16 cellular contexts compared by ENCODE assay signal in genomic region chr10:36383349-36383748, GRCh38.
DNase-seq lines count a peak whose midpoint lies in the region; FAIRE-seq and TF ChIP-seq lines count a peak whose summit lies in the region.
"Had no signal": no experiment of that assay in that cellular context is flagged by ENCODE, and none has a peak within 500 bp of the region (broad histone marks: within the 10 kb centered on the region; RNA-seq: fewer than 3 reads in every experiment).

No MANE protein-coding gene starts in this region.

- no peaks in the 10 kb centered on the region for H3K9me3 Mint-ChIP-seq in activated CD4-positive, alpha-beta T cell treated with anti-CD3 and anti-CD28 coated beads, Interleukin-2, amount 10 ng/mL, durations not matched to agents 24 days and 14 days
- H3K9me3 Mint-ChIP-seq: GM23338 had no signal

- H3K27me3 Mint-ChIP-seq in activated CD4-positive, alpha-beta T cell treated with anti-CD3 and anti-CD28 coated beads, Interleukin-2, amount 10 ng/mL, durations not matched to agents 24 days and 14 days, result no peaks in the 10 kb centered on the region
- H3K27me3 Mint-ChIP-seq: CD8-positive, alpha-beta memory T cell; IgD-negative memory B cell had no signal

- H3K27ac ChIP-seq in MM.1S (ENCODE audit: low read length) (no peak overlapping the region), keratinocyte (ENCODE audit: control insufficient read depth, insufficient read depth, low read length) (no peak overlapping the region), osteoblast (ENCODE audit: low read depth, low read length) (no peak overlapping the region)
- H3K27ac ChIP-seq: BLaER1 had no signal

- no peak for TF ChIP-seq CTCF in GM12865 (IDR thresholded peaks at IDR 0.05; ENCODE audit: insufficient read depth, low read depth, low read length, missing control alignments)
- TF ChIP-seq CTCF in MM.1S (IDR thresholded peaks at IDR 0.05; ENCODE audit: low read length), result no peak
- TF ChIP-seq CTCF in keratinocyte (optimal IDR thresholded peaks at IDR 0.05 in 1 of 3, IDR thresholded peaks at IDR 0.05 in 1 of 3, conservative IDR thresholded peaks at IDR 0.05 in 1 of 3; ENCODE audit: extremely low read depth in 1 of 3, insufficient read depth in 2 of 3, low read length in 3 of 3), result no peak
- no peak for TF ChIP-seq CTCF in osteoblast (IDR thresholded peaks at IDR 0.05; ENCODE audit: extremely low read depth, low read depth, low read length)

- in situ Hi-C loops in G401 (cut with HindIII; ENCODE audit: low sequenced_read_pairs), result no loop called here

- no peaks in the 10 kb centered on the region for H3K36me3 ChIP-seq in MM.1S (replicated peaks; ENCODE audit: insufficient read depth, low read length)
- no peaks in the 10 kb centered on the region for H3K36me3 ChIP-seq in keratinocyte (ENCODE audit: control insufficient read depth in 2 of 2, extremely low read depth in 1 of 2, insufficient read depth in 2 of 2, low read length in 2 of 2)
- no peaks in the 10 kb centered on the region for H3K36me3 ChIP-seq in osteoblast (ENCODE audit: insufficient read depth, low read length)
- H3K36me3 ChIP-seq: BLaER1 had no signal

- H3K27me3 ChIP-seq in MM.1S (replicated peaks; ENCODE audit: insufficient read depth, low read length), result no peaks in the 10 kb centered on the region
- H3K27me3 ChIP-seq in keratinocyte (ENCODE audit: control insufficient read depth, extremely low read depth, insufficient read depth, low read length), result no peaks in the 10 kb centered on the region
- no peaks in the 10 kb centered on the region for H3K27me3 ChIP-seq in osteoblast (ENCODE audit: insufficient read depth, low read length)
- H3K27me3 ChIP-seq: BLaER1 had no signal

- H3K4me3 ChIP-seq in GM12865 (ENCODE audit: low read depth, low read length) (no peak overlapping the region), MM.1S (ENCODE audit: low read length) (no peak overlapping the region), keratinocyte (ENCODE audit: control insufficient read depth in 2 of 3, extremely low read depth in 1 of 3, insufficient read depth in 2 of 3, low read depth in 1 of 3, low read length in 3 of 3) (no peak overlapping the region), osteoblast (ENCODE audit: insufficient read depth, low read length) (no peak overlapping the region)
- H3K4me3 ChIP-seq: BLaER1, GM23338 had no signal

- no peak overlapping the region for H3K27ac Mint-ChIP-seq in activated CD4-positive, alpha-beta T cell treated with anti-CD3 and anti-CD28 coated beads, Interleukin-2, amount 10 ng/mL, durations not matched to agents 24 days and 14 days
- H3K27ac Mint-ChIP-seq: CD8-positive, alpha-beta memory T cell; GM23338; H9; IgD-negative memory B cell had no signal

- peak; percentile 18 for DNase-seq in GM12865 (ENCODE audit: low read depth)
- peak; percentile 66 for DNase-seq in MM.1S
- no peak for DNase-seq in keratinocyte (ENCODE audit: low read depth, low spot score)
- no peak for DNase-seq in osteoblast (ENCODE audit: insufficient read length, low spot score, missing footprints)
- no peak for DNase-seq in activated CD4-positive, alpha-beta T cell treated with anti-CD3 and anti-CD28 coated beads, Interleukin-2, amount 10 ng/mL, durations not matched to agents 24 days and 14 days
- no peak for DNase-seq in G401 (ENCODE audit: low spot score)
- no peak for DNase-seq in NCI-H510A treated with DMSO at 0.1 percent for 48 hours (lab: John Stamatoyannopoulos, UW)
- DNase-seq: 8988T; AML-193; Caco-2; CD8-positive, alpha-beta memory T cell; H9 had no signal

- no peaks in the 10 kb centered on the region for H3F3A ChIP-seq in MM.1S (ENCODE audit: insufficient read depth, low read length)

- peaks cover 6% of the 10 kb centered on the region; the same call in 1 of the 2 replicates for H3K4me1 ChIP-seq in MM.1S (ENCODE audit: low read length)
- H3K4me1 ChIP-seq in keratinocyte (ENCODE audit: control insufficient read depth, extremely low read depth, insufficient read depth, low read length), result no peaks in the 10 kb centered on the region
- no peaks in the 10 kb centered on the region for H3K4me1 ChIP-seq in osteoblast (ENCODE audit: insufficient read depth, low read length)
- H3K4me1 ChIP-seq: Caco-2 had no signal

- H4K20me1 ChIP-seq in MM.1S (ENCODE audit: insufficient read depth, low read length), result no peaks in the 10 kb centered on the region
- no peaks in the 10 kb centered on the region for H4K20me1 ChIP-seq in keratinocyte (ENCODE audit: control insufficient read depth, extremely low read depth, insufficient read depth, low read length)
- no peaks in the 10 kb centered on the region for H4K20me1 ChIP-seq in osteoblast (ENCODE audit: insufficient read depth, low read length)
- H4K20me1 ChIP-seq: BLaER1 had no signal

- peak; percentile 29 for FAIRE-seq in keratinocyte (lab: Jason Lieb, UNC)
- FAIRE-seq: GM12891 had no signal

- no peaks in the 10 kb centered on the region for H3K9me3 ChIP-seq in MM.1S (replicated peaks; ENCODE audit: insufficient read depth, low read length)
- no peaks in the 10 kb centered on the region for H3K9me3 ChIP-seq in keratinocyte (ENCODE audit: control insufficient read depth, low read depth, low read length)
- no peaks in the 10 kb centered on the region for H3K9me3 ChIP-seq in osteoblast (ENCODE audit: low read depth, low read length)
- H3K9me3 ChIP-seq: BLaER1, Caco-2 had no signal

- no peak overlapping the region for H3K4me3 Mint-ChIP-seq in activated CD4-positive, alpha-beta T cell treated with anti-CD3 and anti-CD28 coated beads, Interleukin-2, amount 10 ng/mL, durations not matched to agents 24 days and 14 days
- H3K4me3 Mint-ChIP-seq: CD8-positive, alpha-beta memory T cell; GM23338; H9; IgD-negative memory B cell had no signal

- H3K4me1 Mint-ChIP-seq in activated CD4-positive, alpha-beta T cell treated with anti-CD3 and anti-CD28 coated beads, Interleukin-2, amount 10 ng/mL, durations not matched to agents 24 days and 14 days, result no peaks in the 10 kb centered on the region
- H3K4me1 Mint-ChIP-seq: CD8-positive, alpha-beta memory T cell; GM23338; H9; IgD-negative memory B cell had no signal

- H3K79me2 ChIP-seq in MM.1S (ENCODE audit: low read length) (no peaks in the 10 kb centered on the region), keratinocyte (ENCODE audit: control insufficient read depth, insufficient read depth, low read length) (no peaks in the 10 kb centered on the region), osteoblast (ENCODE audit: insufficient read depth, low read length) (no peaks in the 10 kb centered on the region)

- no peaks in the 10 kb centered on the region for H3K36me3 Mint-ChIP-seq in activated CD4-positive, alpha-beta T cell treated with anti-CD3 and anti-CD28 coated beads, Interleukin-2, amount 10 ng/mL, durations not matched to agents 24 days and 14 days (ENCODE audit: low read depth)
- H3K36me3 Mint-ChIP-seq: CD8-positive, alpha-beta memory T cell; IgD-negative memory B cell had no signal

- H3K9me2 ChIP-seq in MM.1S (replicated peaks; ENCODE audit: insufficient read depth, low read length), result no peaks in the 10 kb centered on the region

- H3K9ac ChIP-seq in MM.1S (ENCODE audit: low read length) (no peak overlapping the region), keratinocyte (ENCODE audit: control insufficient read depth, extremely low read depth, insufficient read depth, low read length) (no peak overlapping the region)
- H3K9ac ChIP-seq: BLaER1 had no signal

- intact Hi-C loops in activated CD4-positive, alpha-beta T cell treated with anti-CD3 and anti-CD28 coated beads, Interleukin-2, amount 10 ng/mL, durations not matched to agents 24 days and 14 days (cut with micrococcal nuclease), result no loop called here

- H2AFZ ChIP-seq in MM.1S (ENCODE audit: low read length), result peak overlapping the region; percentile 33; the same call in 1 of the 2 replicates
- H2AFZ ChIP-seq in keratinocyte (ENCODE audit: control insufficient read depth, low read length), result no peak overlapping the region
- peak overlapping the region; percentile 28 for H2AFZ ChIP-seq in osteoblast (ENCODE audit: low read length)
- H2AFZ ChIP-seq: GM23338 had no signal

- H3K4me2 ChIP-seq in MM.1S (ENCODE audit: low read depth, low read length), result peak overlapping the region; percentile 27; the same call in 1 of the 2 replicates
- H3K4me2 ChIP-seq in keratinocyte (ENCODE audit: control insufficient read depth, extremely low read depth, insufficient read depth, low read depth, low read length), result no peak overlapping the region
- H3K4me2 ChIP-seq in osteoblast (ENCODE audit: insufficient read depth, low read length), result no peak overlapping the region
- H3K4me2 ChIP-seq: BLaER1, GM23338 had no signal

- dilution Hi-C loops in keratinocyte (cut with MboI; ENCODE audit: extremely low pct_ligation_motif_present, low sequenced_read_pairs), result no loop called here

- no peaks in the 10 kb centered on the region for H3K9me1 ChIP-seq in keratinocyte (ENCODE audit: control insufficient read depth, extremely low read depth, insufficient read depth, low read length)

Comparison
In these comparisons a context has a peak if more than half of its experiments do, and no peak if none do; other contexts are left out.
1. DNase-seq: peak in GM12865 (single experiment) and MM.1S (single experiment); none in keratinocyte (single experiment), osteoblast (single experiment), activated CD4-positive, alpha-beta T cell treated with anti-CD3 and anti-CD28 coated beads, Interleukin-2, amount 10 ng/mL, durations not matched to agents 24 days and 14 days (single experiment), G401 (single experiment) and NCI-H510A treated with DMSO at 0.1 percent for 48 hours (single experiment).